ENCODE assay signal across 8 cellular contexts in genomic region chr2:66434679-66435548, GRCh38. TPM values are rescaled to one million over a fixed set of nuclear protein-coding genes. Genes with fewer than 3 reads are reported as not detected.
A peak's percentile ranks its signal among the peaks of the same experiment; 100 is the strongest.
DNase-seq lines count a peak whose midpoint lies in the region; ATAC-seq and TF ChIP-seq lines count a peak whose summit lies in the region.

Gene MEIS1, plus strand, starts transcription at chr2:66435125. Its CDS starts 732 bp downstream, at chr2:66435857.

- peak within 1 kb of the TSS; percentile 74 for H3K9ac ChIP-seq in PC-3 (ENCODE audit: low read length)
- peak within 1 kb of the TSS; percentile 83 for H3K9ac ChIP-seq in mammary epithelial cell (ENCODE audit: insufficient read depth, low read length)

- H3F3A ChIP-seq in DOHH2 (ENCODE audit: control insufficient read depth, insufficient read depth), result no peaks in the 10 kb centered on the region
- H3F3A ChIP-seq in PC-3 (ENCODE audit: low read length, unreplicated experiment), result no peaks in the 10 kb centered on the region

- peaks cover 14% of the 10 kb centered on the region for H3K27me3 ChIP-seq in DOHH2 (ENCODE audit: control insufficient read depth, low read length)
- H3K27me3 ChIP-seq in PC-3 (ENCODE audit: low read length), result no peaks in the 10 kb centered on the region
- no peaks in the 10 kb centered on the region for H3K27me3 ChIP-seq in mammary epithelial cell (ENCODE audit: insufficient read depth, low read length)

- BruUV-seq in PC-3 (replicated peaks; lab: Mats Ljungman, UMichigan) (TSS peak; percentile 79), mammary epithelial cell (replicated peaks; lab: Mats Ljungman, UMichigan) (TSS peak; percentile 69)

- CTCF ChIA-PET in PC-3 (lab: Charles Lee) (interaction anchor here (0.6 to 1.0 kb wide), 3 partner anchors 63 to 1127 kb away, joined by 3 to 4 read pairs (median 3); no protein-coding TSS in a partner anchor), mammary epithelial cell (lab: Charles Lee; ENCODE audit: low non-redundant PET) (interaction anchor here (0.6 kb wide), 2 partner anchors 151 to 1028 kb away, joined by 11 to 23 read pairs; no protein-coding TSS in a partner anchor)

- POLR2A ChIA-PET in PC-3 (lab: Charles Lee; ENCODE audit: unreplicated experiment), result interaction anchor here (0.6 kb wide), 2 partner anchors 140 to 920 kb away, joined by 3 to 5 read pairs; no protein-coding TSS in a partner anchor

- H3K4me1 ChIP-seq in DOHH2 (ENCODE audit: control insufficient read depth, low read length), result peaks cover 24% of the 10 kb centered on the region
- no peaks in the 10 kb centered on the region for H3K4me1 ChIP-seq in PC-3 (ENCODE audit: insufficient read depth, low read length)
- H3K4me1 ChIP-seq in mammary epithelial cell (ENCODE audit: insufficient read depth, low read length), result peaks cover 11% of the 10 kb centered on the region

- H3K4me3 ChIP-seq in DOHH2 (ENCODE audit: low read length), result peak within 1 kb of the TSS; percentile 82
- peak within 1 kb of the TSS; percentile 91 for H3K4me3 ChIP-seq in PC-3 (ENCODE audit: low read length)
- peak within 1 kb of the TSS; percentile 90 to 97 (median 97) for H3K4me3 ChIP-seq in mammary epithelial cell (replicated peaks in 1 of 3; ENCODE audit: insufficient read depth in 1 of 3, low read depth in 2 of 3, low read length in 3 of 3)
- peak within 1 kb of the TSS; percentile 38 for H3K4me3 ChIP-seq in iPS-11a (ENCODE audit: low read depth, low read length)

- no peaks in the 10 kb centered on the region for H3K9me3 ChIP-seq in DOHH2 (ENCODE audit: control insufficient read depth, insufficient read depth, low read length)
- no peaks in the 10 kb centered on the region for H3K9me3 ChIP-seq in PC-3 (ENCODE audit: low read length)
- H3K9me3 ChIP-seq in mammary epithelial cell (replicated peaks; ENCODE audit: insufficient read depth, low read length), result no peaks in the 10 kb centered on the region

- H3K4me2 ChIP-seq in DOHH2 (ENCODE audit: low read length), result peak within 1 kb of the TSS; percentile 89
- peak within 1 kb of the TSS; percentile 95 for H3K4me2 ChIP-seq in PC-3 (ENCODE audit: low read length)
- H3K4me2 ChIP-seq in mammary epithelial cell (ENCODE audit: insufficient read depth, low read depth, low read length), result peak within 1 kb of the TSS; percentile 98

- TF ChIP-seq CTCF in DOHH2 (IDR thresholded peaks at IDR 0.05; ENCODE audit: low read depth, low read length, poor library complexity, severe bottlenecking), result no peak
- no peak for TF ChIP-seq CTCF in PC-3 (conservative IDR thresholded peaks at IDR 0.05; ENCODE audit: low read depth, low read length)
- no peak for TF ChIP-seq CTCF in mammary epithelial cell (conservative IDR thresholded peaks at IDR 0.05 in 1 of 2, IDR thresholded peaks at IDR 0.05 in 1 of 2; ENCODE audit: extremely low read depth in 1 of 2, insufficient read depth in 1 of 2, low read depth in 1 of 2, low read length in 2 of 2)

- H3K79me2 ChIP-seq in DOHH2 (ENCODE audit: control insufficient read depth, low read length), result no peaks in the 10 kb centered on the region
- H3K79me2 ChIP-seq in PC-3 (ENCODE audit: low read length), result peaks cover 16% of the 10 kb centered on the region; the same call in 1 of the 2 replicates
- peaks cover 8% of the 10 kb centered on the region for H3K79me2 ChIP-seq in mammary epithelial cell (ENCODE audit: insufficient read depth, low read length)

- peak; percentile 77 for DNase-seq in KG1 (lab: John Stamatoyannopoulos, UW)
- peak; percentile 90 for DNase-seq in PC-3
- DNase-seq in mammary epithelial cell, result peak; percentile 95
- peak; percentile 91 for DNase-seq in pulmonary artery endothelial cell (ENCODE audit: low read depth, low spot score)

- H3K27ac ChIP-seq in DOHH2 (ENCODE audit: low read depth, low read length), result peak within 1 kb of the TSS; percentile 41
- peak within 1 kb of the TSS; percentile 55 for H3K27ac ChIP-seq in PC-3 (ENCODE audit: low read length)
- H3K27ac ChIP-seq in mammary epithelial cell (ENCODE audit: insufficient read depth, low read depth, low read length), result peak within 1 kb of the TSS; percentile 62

- dilution Hi-C loops in mammary epithelial cell (cut with HindIII; ENCODE audit: low sequenced_read_pairs), result loop anchor here (25.0 kb wide), 1 partner anchor 777 kb away; no protein-coding TSS in a partner anchor

- in situ Hi-C loops in mammary epithelial cell (cut with MboI; ENCODE audit: low sequenced_read_pairs in 2 of 2), result loop anchor here (10.0 to 25.0 kb wide), 8 partner anchors 60 to 1602 kb away; no protein-coding TSS in a partner anchor

- H3K9me2 ChIP-seq in DOHH2 (replicated peaks; ENCODE audit: control insufficient read depth, low read length) (no peaks in the 10 kb centered on the region), PC-3 (replicated peaks; ENCODE audit: low read length) (no peaks in the 10 kb centered on the region)

- H2AFZ ChIP-seq in PC-3 (ENCODE audit: low read length) (peak within 1 kb of the TSS; percentile 91), mammary epithelial cell (ENCODE audit: low read depth, low read length) (peak within 1 kb of the TSS; percentile 97)

- ATAC-seq in GM21529 (IDR thresholded peaks at IDR 0.05; ENCODE audit: unreplicated experiment), result peak; percentile 77
- peak; percentile 77 for ATAC-seq in PC-3
- no peak for ATAC-seq in HG03196 (IDR thresholded peaks at IDR 0.05; ENCODE audit: unreplicated experiment)

- H4K20me1 ChIP-seq in DOHH2 (ENCODE audit: control insufficient read depth, insufficient read depth, low read depth, low read length) (no peaks in the 10 kb centered on the region), PC-3 (ENCODE audit: low read length) (no peaks in the 10 kb centered on the region), mammary epithelial cell (ENCODE audit: insufficient read depth, low read length) (no peaks in the 10 kb centered on the region)

- under 1% methylated on average over 36 of the region's 38 CpGs for WGBS in mammary epithelial cell (ENCODE audit: low coverage, missing lambda C conversion rate)

- H3K36me3 ChIP-seq in DOHH2 (ENCODE audit: control insufficient read depth, low read length) (no peaks in the 10 kb centered on the region), PC-3 (ENCODE audit: low read depth, low read length) (no peaks in the 10 kb centered on the region), mammary epithelial cell (ENCODE audit: insufficient read depth, low read length) (no peaks in the 10 kb centered on the region)

- intact Hi-C loops in PC-3 (cut with micrococcal nuclease), result loop anchor here (1.0 to 10.0 kb wide), 6 partner anchors 55 to 1597 kb away; partner anchors contain the start of gene ETAA1
- intact Hi-C loops in mammary epithelial cell (cut with micrococcal nuclease), result loop anchor here (1.0 to 2.0 kb wide), 5 partner anchors 60 to 1405 kb away; no protein-coding TSS in a partner anchor

RNA-seq across cellular contexts. Expression of gene MEIS1, which starts in this region (rescaled TPM):
- 4.1 and 5.9 TPM in 2 replicates for total RNA-seq in PC-3 (2014; rRNA removed)
- total RNA-seq in mammary epithelial cell, result 1 to 10 TPM; 4.3 to 4.4 TPM
- polyA plus RNA-seq in mammary epithelial cell, result 2.0 TPM
- 8.0 TPM for polyA minus RNA-seq in mammary epithelial cell
- 24.1 and 33.0 TPM in 2 replicates for total RNA-seq in pulmonary artery endothelial cell

Comparison
In these comparisons a context has a peak if more than half of its experiments do, and no peak if none do; other contexts are left out.
1. H3K4me3 ChIP-seq: peak in every context shown above with its lines; median percentile 97 in mammary epithelial cell; 91 in PC-3; 82 in DOHH2; 38 in iPS-11a.